Comparison of ENCODE assay signal across 1 cellular context in genomic region chr9:117368684-117369230, GRCh38.
TF ChIP-seq lines count a peak whose summit lies in the region.

No MANE protein-coding gene starts in this region.

TF ChIP-seq in WTC11, 78 proteins besides CTCF, POLR2A, EP300 and RAD21 (continued from another document):
- TF ChIP-seq USF1 (CRISPR knock-in tag; IDR thresholded peaks at IDR 0.05) (no peak), PRRX2 (CRISPR knock-in tag; IDR thresholded peaks at IDR 0.05) (no peak), ZNF512 (CRISPR knock-in tag; IDR thresholded peaks at IDR 0.05; ENCODE audit: borderline replicate concordance) (no peak), GRHL2 (CRISPR knock-in tag; IDR thresholded peaks at IDR 0.05; ENCODE audit: insufficient replicate concordance, severe bottlenecking) (no peak)
TF ChIP-seq in WTC11: peak in this region for 0.
